Comparison of ENCODE assay signal across 8 cellular contexts in the genomic region with DNA sequence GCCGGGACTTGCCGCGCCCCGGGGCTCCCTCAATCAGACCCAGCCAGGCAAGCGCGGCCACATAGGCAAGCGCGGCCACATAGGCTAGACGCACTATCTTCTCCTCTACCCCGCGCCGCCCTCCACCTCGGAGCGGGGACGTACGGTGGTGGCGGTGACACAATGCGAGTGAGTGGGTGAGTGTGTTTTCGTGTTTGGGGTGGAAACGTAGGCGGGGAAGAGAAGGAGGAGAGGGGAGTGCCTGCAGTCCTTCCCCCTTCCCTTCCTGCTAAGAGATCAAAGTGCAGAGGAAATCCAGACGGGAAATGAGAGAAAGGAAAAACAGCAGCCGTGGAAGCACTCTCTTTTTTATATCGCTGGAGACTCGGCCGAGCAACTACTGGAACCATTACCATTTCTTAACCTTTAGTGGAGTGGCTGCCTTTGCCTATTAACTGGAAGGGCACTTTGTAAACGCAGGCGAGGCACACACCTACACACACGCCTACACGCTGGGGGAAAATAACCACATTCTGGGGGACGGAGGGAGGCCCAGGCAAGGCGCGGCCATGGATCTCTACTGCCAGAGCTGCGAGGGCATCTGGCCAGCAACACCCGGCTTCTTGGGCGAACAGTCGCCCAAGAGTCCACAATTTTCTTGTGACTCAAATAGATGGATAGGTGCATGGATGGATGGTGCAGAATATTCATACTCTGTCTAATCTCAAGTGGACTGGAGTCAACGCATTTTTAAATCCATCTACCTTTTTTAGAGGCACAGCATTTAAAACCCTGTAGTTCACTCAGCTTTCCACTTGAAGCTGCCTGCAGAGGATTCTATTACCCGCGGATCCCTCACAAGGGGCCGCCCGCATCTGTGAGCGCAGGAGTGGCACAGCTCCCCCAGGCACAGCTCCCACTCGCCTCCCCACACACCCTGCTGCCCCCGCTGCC. TPM values are rescaled to one million over a fixed set of nuclear protein-coding genes. Genes with fewer than 3 reads are reported as not detected.
DNase-seq lines count a peak whose midpoint lies in the region; ATAC-seq and TF ChIP-seq lines count a peak whose summit lies in the region.

No MANE protein-coding gene starts in this region.

- no peak for TF ChIP-seq RAD21 in IMR-90 (IDR thresholded peaks at IDR 0.05; ENCODE audit: low read length)

- H3K27me3 Mint-ChIP-seq in WTC11 (ENCODE audit: low read depth): no peaks in the 10 kb centered on the region; the same call in 1 of the 2 replicates
- peaks cover 18 to 39% of the 10 kb centered on the region in 2 donors for H3K27me3 Mint-ChIP-seq in CD8-positive, alpha-beta memory T cell

- H3K4me1 ChIP-seq in IMR-90 (ENCODE audit: control insufficient read depth, insufficient read depth, low read length) (peaks cover 4% of the 10 kb centered on the region), ovary (ENCODE audit: insufficient read depth) (peaks cover 8% of the 10 kb centered on the region)
- no peaks in the 10 kb centered on the region for H3K4me1 ChIP-seq in CD8-positive, alpha-beta memory T cell (ENCODE audit: insufficient read depth, low read length)

- H3K4me1 Mint-ChIP-seq in WTC11: peaks cover 40% of the 10 kb centered on the region
- H3K4me1 Mint-ChIP-seq in CD8-positive, alpha-beta memory T cell: no peaks in the 10 kb centered on the region

- peaks cover 10 to 27% of the 10 kb centered on the region in 2 experiments for H3K79me1 ChIP-seq in IMR-90 (ENCODE audit: low read depth in 1 of 2, low read length in 2 of 2)

- peak overlapping the region; percentile 92 for H3K18ac ChIP-seq in IMR-90 (ENCODE audit: low read depth, low read length)

- H3K4me2 ChIP-seq in IMR-90 (ENCODE audit: low read depth, low read length): peak overlapping the region; percentile 96

- H4K5ac ChIP-seq in IMR-90 (ENCODE audit: low read depth, low read length): peak overlapping the region; percentile 79

- no peaks in the 10 kb centered on the region for H4K20me1 ChIP-seq in IMR-90 (ENCODE audit: insufficient read depth, low read length)

- H3K4me3 ChIP-seq in AG09309 (ENCODE audit: control insufficient read depth, low read depth, low read length) (peak overlapping the region; percentile 78), IMR-90 (ENCODE audit: insufficient read depth, low read depth, low read length) (peak overlapping the region; percentile 92), ovary (peak overlapping the region; percentile 57)
- H3K4me3 ChIP-seq in CD8-positive, alpha-beta memory T cell (ENCODE audit: low read length): no peak overlapping the region

- peak overlapping the region; percentile 94 for H2BK5ac ChIP-seq in IMR-90 (ENCODE audit: low read depth, low read length, poor library complexity, severe bottlenecking)

- peak overlapping the region; percentile 55 to 85 for H4K8ac ChIP-seq in IMR-90 (ENCODE audit: low read depth in 2 of 2, low read length in 2 of 2)

- POLR2A ChIA-PET in IMR-90 (lab: Charles Lee; ENCODE audit: unreplicated experiment) (interaction anchor here (0.6 kb wide), 1 partner anchor 661 kb away, joined by 4 read pairs; no protein-coding TSS in a partner anchor), WTC11 (lab: Charles Lee) (interaction anchor here (0.6 to 1.4 kb wide), 3 partner anchors 91 to 662 kb away, joined by 3 to 5 read pairs (median 4); partner anchors contain the start of gene HAPLN1)
- POLR2A ChIA-PET in CD8-positive, alpha-beta memory T cell (lab: Charles Lee): no interaction called here

- peak overlapping the region; percentile 94 for H4K91ac ChIP-seq in IMR-90 (ENCODE audit: insufficient read depth, low read depth, low read length)

- peak overlapping the region; percentile 89; the same call in 2 of the 3 replicates for H2BK15ac ChIP-seq in IMR-90 (ENCODE audit: low read depth, low read length)

- peak overlapping the region; percentile 82 for H3K9ac ChIP-seq in IMR-90 (ENCODE audit: low read depth, low read length)

- H2AK5ac ChIP-seq in IMR-90 (ENCODE audit: low read depth, low read length): peak overlapping the region; percentile 68

- peak overlapping the region; percentile 82 for H2BK120ac ChIP-seq in IMR-90 (ENCODE audit: low read depth, low read length)

- peak overlapping the region; percentile 77 for H3K23ac ChIP-seq in IMR-90 (ENCODE audit: low read depth, low read length)

- peak overlapping the region; percentile 89 for H3K4me3 Mint-ChIP-seq in WTC11
- H3K4me3 Mint-ChIP-seq in CD8-positive, alpha-beta memory T cell: no peak overlapping the region

- intact Hi-C loops in IMR-90 (cut with micrococcal nuclease) (loop anchor here (1.0 to 10.0 kb wide), 6 partner anchors 107 to 667 kb away; no protein-coding TSS in a partner anchor), Right ventricle myocardium inferior (cut with DNase I) (no loop called here), ovary (cut with DNase I) (no loop called here)

- H3K4ac ChIP-seq in IMR-90 (ENCODE audit: low read depth, low read length): peak overlapping the region; percentile 92

- no peaks in the 10 kb centered on the region for H3K9me1 ChIP-seq in IMR-90 (ENCODE audit: insufficient read depth, low read length)

- no peaks in the 10 kb centered on the region for H3K9me3 Mint-ChIP-seq in WTC11
- peaks cover 0 to 17% (median 10%) of the 10 kb centered on the region in 5 donors for H3K9me3 Mint-ChIP-seq in CD8-positive, alpha-beta memory T cell

- CTCF ChIA-PET in IMR-90 (lab: Yijun Ruan, JAX): interaction anchor here (0.6 to 0.7 kb wide), 3 partner anchors 182 to 415 kb away, joined by 3 read pairs; no protein-coding TSS in a partner anchor
- CTCF ChIA-PET in WTC11 (lab: Charles Lee): interaction anchor here (1.0 kb wide), 3 partner anchors 107 to 666 kb away, joined by 3 read pairs; no protein-coding TSS in a partner anchor
- CTCF ChIA-PET in CD8-positive, alpha-beta memory T cell (lab: Charles Lee): no interaction called here

- in situ Hi-C loops in IMR-90 (cut with MboI; ENCODE audit: low sequenced_read_pairs): no loop called here

- H3K27me3 ChIP-seq in IMR-90 (ENCODE audit: control insufficient read depth, insufficient read depth, low read length) (no peaks in the 10 kb centered on the region), ovary (no peaks in the 10 kb centered on the region)
- no peaks in the 10 kb centered on the region for H3K27me3 ChIP-seq in CD8-positive, alpha-beta memory T cell (ENCODE audit: insufficient read depth, low read length, poor library complexity, severe bottlenecking)

- H3K9me3 ChIP-seq in IMR-90 (ENCODE audit: control insufficient read depth, insufficient read depth, low read length): no peaks in the 10 kb centered on the region
- no peaks in the 10 kb centered on the region for H3K9me3 ChIP-seq in ovary
- no peaks in the 10 kb centered on the region for H3K9me3 ChIP-seq in CD8-positive, alpha-beta memory T cell (ENCODE audit: low read length)

- dilution Hi-C loops in IMR-90 (cut with HindIII; ENCODE audit: low sequenced_read_pairs, unreplicated experiment): no loop called here

- TF ChIP-seq EP300 in ovary (IDR thresholded peaks at IDR 0.05): no peak

- peak overlapping the region; percentile 91 for H3K27ac Mint-ChIP-seq in WTC11
- H3K27ac Mint-ChIP-seq in CD8-positive, alpha-beta memory T cell: no peak overlapping the region

- peak overlapping the region; percentile 73 for H2AK9ac ChIP-seq in IMR-90 (replicated peaks; ENCODE audit: low read depth, low read length, poor library complexity)

- H3K36me3 ChIP-seq in IMR-90 (ENCODE audit: control insufficient read depth, insufficient read depth, low read length): no peaks in the 10 kb centered on the region
- H3K36me3 ChIP-seq in ovary: no peaks in the 10 kb centered on the region
- H3K36me3 ChIP-seq in CD8-positive, alpha-beta memory T cell (ENCODE audit: insufficient read depth, low read length): no peaks in the 10 kb centered on the region

- H3K27ac ChIP-seq in IMR-90 (ENCODE audit: insufficient read depth, low read length): peak overlapping the region; percentile 87
- peak overlapping the region in 1 of 2 donors; percentile 33 for H3K27ac ChIP-seq in ovary
- H3K27ac ChIP-seq in CD8-positive, alpha-beta memory T cell (ENCODE audit: low read depth, low read length): no peak overlapping the region

- DNase-seq in AG09309 (ENCODE audit: low read depth) (no peak), IMR-90 (peak; percentile 53), WTC11 (ENCODE audit: low spot score) (peak; percentile 72), Right ventricle myocardium inferior (ENCODE audit: missing footprints) (peak; percentile 65), ovary (peak in 4 of 5 donors; percentile 19 to 30 (median 24))
- DNase-seq in CD8-positive, alpha-beta memory T cell: no peak

- TF ChIP-seq POLR2A in IMR-90 (IDR thresholded peaks at IDR 0.05; ENCODE audit: low read depth, low read length) (no peak), ovary (IDR thresholded peaks at IDR 0.05) (no peak)

- peak overlapping the region; percentile 90 for H3K56ac ChIP-seq in IMR-90 (ENCODE audit: extremely low read depth, insufficient read depth, low read length)

- peak overlapping the region; percentile 92 for H2AFZ ChIP-seq in IMR-90 (replicated peaks; ENCODE audit: low read length, poor library complexity)

- ATAC-seq in IMR-90 (ENCODE audit: low read depth): peak; percentile 43
- ATAC-seq in WTC11: peak; percentile 62
- ATAC-seq in Right ventricle myocardium inferior: peak; percentile 65
- ATAC-seq in GM21528 (IDR thresholded peaks at IDR 0.05; ENCODE audit: low FRiP score, unreplicated experiment): no peak
- no peak for ATAC-seq in HG03439 (IDR thresholded peaks at IDR 0.05; ENCODE audit: unreplicated experiment)

- BruUV-seq in IMR-90 (replicated peaks; lab: Mats Ljungman, UMichigan): TSS peak; percentile 31

- WGBS in IMR-90 (ENCODE audit: extremely low coverage in 2 of 2, insufficient read length in 1 of 2), 2 experiments: 0% methylated on average over 1 of the region's 45 CpGs; no CpG with 5 or more reads in 1 of the 2 experiments
- 0 to 1% (median 0%) methylated on average over 45 of the region's 45 CpGs for WGBS in ovary, 3 donors

- 0 out of 2 replicates have a peak, but pooled peaks cover under 1% of the 10 kb centered on the region for H3K36me3 Mint-ChIP-seq in WTC11
- H3K36me3 Mint-ChIP-seq in CD8-positive, alpha-beta memory T cell: no peaks in the 10 kb centered on the region

- peak overlapping the region; percentile 58 for H2BK20ac ChIP-seq in IMR-90 (ENCODE audit: low read depth, low read length)

- TF ChIP-seq CTCF in AG09309 (IDR thresholded peaks at IDR 0.05; ENCODE audit: control insufficient read depth, insufficient read depth, low read depth, low read length, missing control alignments): no peak
- TF ChIP-seq CTCF in IMR-90 (conservative IDR thresholded peaks at IDR 0.05; ENCODE audit: low read depth, low read length): no peak
- TF ChIP-seq CTCF in WTC11 (IDR thresholded peaks at IDR 0.05): no peak
- TF ChIP-seq CTCF in ovary (IDR thresholded peaks at IDR 0.05): no peak

- H3K14ac ChIP-seq in IMR-90 (replicated peaks; ENCODE audit: low read depth, low read length): peak overlapping the region; percentile 91

RNA-seq across cellular contexts. Expression of gene EDIL3, which starts 2.1 kb away (rescaled TPM):
- total RNA-seq in IMR-90 (2012; rRNA removed) (82.8 and 101 TPM in 2 replicates), WTC11 (2021) (48.3 to 53.0 TPM (median 52.3 TPM) in 3 replicates), Right ventricle myocardium inferior (1.7 TPM), ovary (10 to 100 TPM in 2 of 7 donors, 1 to 10 TPM in 5; 5.9 to 21.0 (median 9.7) TPM)
- polyA plus RNA-seq in IMR-90 (2012; rRNA removed) (43.7 and 55.5 TPM in 2 replicates), ovary (10 to 100 TPM in 1 of 2 donors, 1 to 10 TPM in 1; 8.9 to 41.5 TPM)
- 10.6 and 11.1 TPM in 2 replicates for polyA plus RNA-seq in IMR-90 (2012; cell fraction: cytosol; rRNA removed)
- polyA plus RNA-seq in IMR-90 (2012; cell fraction: nucleus; rRNA removed; ENCODE audit: low replicate concordance): 3.3 and 17.7 TPM in 2 replicates
- total RNA-seq in CD8-positive, alpha-beta memory T cell: not detected
- polyA plus RNA-seq in CD8-positive, alpha-beta memory T cell: not detected

Comparison
In these comparisons a context has a peak if more than half of its experiments do, and no peak if none do; other contexts are left out.
1. DNase-seq: peak in IMR-90 (single experiment), WTC11 (single experiment), Right ventricle myocardium inferior (single experiment) and ovary (4 of 5); none in AG09309 (single experiment) and CD8-positive, alpha-beta memory T cell (0 of 5).
2. ATAC-seq: peak in IMR-90 (single experiment), WTC11 (single experiment) and Right ventricle myocardium inferior (single experiment); none in GM21528 (single experiment) and HG03439 (single experiment).